7 cellular contexts compared by ENCODE assay signal in the genomic region with DNA sequence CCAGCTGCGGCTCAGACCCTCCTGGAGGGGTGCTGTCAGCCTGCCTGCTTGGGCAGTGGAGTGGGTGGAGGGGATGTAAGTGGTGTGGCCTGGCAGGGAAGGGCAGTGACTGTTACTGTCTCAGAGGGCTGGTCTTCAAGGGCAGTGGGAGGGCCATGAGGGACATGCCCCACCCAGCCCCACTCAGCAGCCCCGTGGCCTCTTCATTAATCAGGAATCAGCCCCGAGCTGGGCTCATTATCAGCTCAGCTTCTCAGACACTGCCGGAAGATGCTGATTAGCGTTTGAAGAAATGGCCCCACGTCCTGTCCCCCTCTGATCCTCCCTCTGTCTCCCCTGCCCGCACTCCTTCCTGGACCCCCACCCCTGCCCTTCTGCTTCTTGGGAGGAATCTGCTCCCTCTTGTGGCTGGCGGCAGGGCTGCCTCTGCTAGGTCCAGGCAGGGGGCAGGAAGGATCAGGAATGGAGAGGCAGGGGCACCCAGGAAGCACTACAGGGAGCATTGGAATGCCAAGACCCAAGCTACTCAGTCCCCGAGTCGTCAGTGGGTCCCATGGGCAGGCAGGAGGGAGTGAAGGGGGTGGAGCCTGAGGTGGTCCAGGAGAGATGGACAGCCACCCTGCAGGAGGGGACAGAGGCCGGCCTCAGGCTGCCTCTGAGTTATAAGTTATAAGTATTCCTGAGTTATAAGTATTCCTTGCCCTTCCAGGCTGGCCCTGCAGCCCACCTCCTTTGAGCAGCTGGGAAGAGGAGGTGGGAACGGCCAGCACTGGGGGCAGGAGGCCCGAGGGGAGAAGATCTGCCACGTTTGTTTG. TPM values are rescaled to one million over a fixed set of nuclear protein-coding genes. Genes with fewer than 3 reads are reported as not detected.
DNase-seq lines count a peak whose midpoint lies in the region; ATAC-seq and TF ChIP-seq lines count a peak whose summit lies in the region.

No MANE protein-coding gene starts in this region.

- H3K9ac ChIP-seq in adipocyte (ENCODE audit: low read length), result peak overlapping the region; percentile 45

- in situ Hi-C loops in G401 (cut with HindIII; ENCODE audit: low sequenced_read_pairs), result no loop called here

- peak overlapping the region; percentile 89 to 94 for H3K27ac ChIP-seq in uterus

- H3K36me3 ChIP-seq in adipocyte (ENCODE audit: control insufficient read depth, insufficient read depth, low read length, severe bottlenecking) (no peaks in the 10 kb centered on the region), uterus (no peaks in the 10 kb centered on the region)

- TF ChIP-seq POLR2A in uterus (IDR thresholded peaks at IDR 0.05), result no peak

- peaks cover 20% of the 10 kb centered on the region for H3K4me1 ChIP-seq in adipocyte (ENCODE audit: control insufficient read depth, insufficient read depth, low read length)
- peaks cover 7 to 13% of the 10 kb centered on the region in 2 donors for H3K4me1 ChIP-seq in uterus

- no peaks in the 10 kb centered on the region for H3K9me3 ChIP-seq in adipocyte (ENCODE audit: control insufficient read depth, low read length)
- no peaks in the 10 kb centered on the region for H3K9me3 ChIP-seq in uterus

- H3K27me3 ChIP-seq in adipocyte (replicated peaks; ENCODE audit: control insufficient read depth, insufficient read depth, low read length) (peaks cover 18% of the 10 kb centered on the region), uterus (no peaks in the 10 kb centered on the region)

- DNase-seq in G401 (ENCODE audit: low spot score) (peak; percentile 58), LHCN-M2 (ENCODE audit: low read depth) (peak; percentile 40), adipocyte (ENCODE audit: low read depth) (peak; percentile 73), iPS-NIHi7 (ENCODE audit: extremely low spot score) (peak; percentile 90), uterus (peak in 1 of 2 donors; percentile 55)

- H3K4me3 ChIP-seq in adipocyte (ENCODE audit: low read length) (no peak overlapping the region), uterus (no peak overlapping the region)

- peak; percentile 53 to 81 (median 64) for TF ChIP-seq CTCF in uterus (IDR thresholded peaks at IDR 0.05)

- ATAC-seq in HG02759 (IDR thresholded peaks at IDR 0.05; ENCODE audit: unreplicated experiment) (no peak), HG02763 (IDR thresholded peaks at IDR 0.05; ENCODE audit: unreplicated experiment) (no peak)

- intact Hi-C loops in uterus (cut with DNase I; ENCODE audit: low total_unique reads), result no loop called here

RNA-seq across cellular contexts. Expression of gene ASIC4, which starts 7.0 kb away (rescaled TPM):
- 0.25 TPM in 1 of 2 replicates, not detected in the other for total RNA-seq in G401 (2014; rRNA removed; shearing (Covaris generic))
- not detected in 2 replicates for total RNA-seq in LHCN-M2 (2014; rRNA removed)
- 0.04 TPM for polyA plus RNA-seq in LHCN-M2 (2012)
- total RNA-seq in uterus, result under 1 TPM in 2 of 4 donors, not detected in 2; 0.21 to 0.30 TPM

RNA-seq across cellular contexts. Expression of gene CHPF, which starts 22.3 kb away (rescaled TPM):
- 87.3 and 89.2 TPM in 2 replicates for total RNA-seq in G401 (2014; rRNA removed; shearing (Covaris generic))
- total RNA-seq in LHCN-M2 (2014; rRNA removed), result 246 and 264 TPM in 2 replicates
- polyA plus RNA-seq in LHCN-M2 (2012), result 100.0 TPM
- 100 to 1,000 TPM in 1 of 4 donors, 10 to 100 TPM in 3; 16.5 to 194 (median 42.5) TPM for total RNA-seq in uterus

RNA-seq across cellular contexts. Expression of gene TMEM198, which starts 22.6 kb away (rescaled TPM):
- 9.0 and 11.1 TPM in 2 replicates for total RNA-seq in G401 (2014; rRNA removed; shearing (Covaris generic))
- 4.2 and 4.4 TPM in 2 replicates for total RNA-seq in LHCN-M2 (2014; rRNA removed)
- 2.7 TPM for polyA plus RNA-seq in LHCN-M2 (2012)
- 1 to 10 TPM in 2 of 4 donors, under 1 TPM in 1, not detected in 1; 0.77 to 5.3 (median 5.1) TPM for total RNA-seq in uterus

RNA-seq across cellular contexts. Expression of gene GMPPA, which starts 22.6 kb away (rescaled TPM):
- total RNA-seq in G401 (2014; rRNA removed; shearing (Covaris generic)), result 60.6 and 62.3 TPM in 2 replicates
- 64.4 and 65.7 TPM in 2 replicates for total RNA-seq in LHCN-M2 (2014; rRNA removed)
- polyA plus RNA-seq in LHCN-M2 (2012), result 73.0 TPM
- 10 to 100 TPM; 14.1 to 39.5 (median 27.6) TPM for total RNA-seq in uterus

RNA-seq across cellular contexts. Expression of gene OBSL1, which starts 50.1 kb away (rescaled TPM):
- total RNA-seq in G401 (2014; rRNA removed; shearing (Covaris generic)), result 106 and 117 TPM in 2 replicates
- 62.1 and 69.0 TPM in 2 replicates for total RNA-seq in LHCN-M2 (2014; rRNA removed)
- polyA plus RNA-seq in LHCN-M2 (2012), result 76.6 TPM
- 100 to 1,000 TPM in 2 of 4 donors, 10 to 100 TPM in 2; 53.2 to 146 (median 113) TPM for total RNA-seq in uterus
